23 cellular contexts compared by ENCODE assay signal in genomic region chr19:10586396-10586795, GRCh38. TPM values are rescaled to one million over a fixed set of nuclear protein-coding genes. Genes with fewer than 3 reads are reported as not detected.
A peak's percentile ranks its signal among the peaks of the same experiment; 100 is the strongest.
DNase-seq lines count a peak whose midpoint lies in the region; ATAC-seq, FAIRE-seq and TF ChIP-seq lines count a peak whose summit lies in the region.
"Had no signal": no experiment of that assay in that cellular context is flagged by ENCODE, and none has a peak within 500 bp of the region (broad histone marks: within the 10 kb centered on the region; RNA-seq: fewer than 3 reads in every experiment).

No MANE protein-coding gene starts in this region.

- H2AFZ ChIP-seq in parathyroid adenoma = peak overlapping the region; percentile 91

- CTCF ChIA-PET in Caco-2 (lab: Charles Lee) = no interaction called here
- CTCF ChIA-PET in activated CD4-positive, alpha-beta memory T cell treated with anti-CD3 and anti-CD28 coated beads, Interleukin-2, amount 10 ng/mL, durations not matched to agents 7 days and 5 days (lab: Charles Lee) = interaction anchor here (2.7 kb wide), 1 partner anchor 58 kb away, joined by 15 read pairs; no protein-coding TSS in a partner anchor

- intact Hi-C loops in Caco-2 (cut with micrococcal nuclease; ENCODE audit: unreplicated experiment) = no loop called here

- H3K4me1 Mint-ChIP-seq in Caco-2 (ENCODE audit: low read depth, unreplicated experiment) = peaks cover 9% of the 10 kb centered on the region
- no peaks in the 10 kb centered on the region for H3K4me1 Mint-ChIP-seq in brain
- peaks cover 22% of the 10 kb centered on the region for H3K4me1 Mint-ChIP-seq in activated CD4-positive, alpha-beta memory T cell treated with anti-CD3 and anti-CD28 coated beads, Interleukin-2, amount 10 ng/mL, durations not matched to agents 7 days and 5 days

- no peak for ATAC-seq in HG03045 (IDR thresholded peaks at IDR 0.05; ENCODE audit: unreplicated experiment)
- ATAC-seq in GM18873 (IDR thresholded peaks at IDR 0.05; ENCODE audit: low FRiP score, unreplicated experiment) = no peak
- ATAC-seq: activated CD8-positive, alpha-beta T cell treated with anti-CD3 and anti-CD28 coated beads for 36 hours; activated naive CD8-positive, alpha-beta T cell treated with anti-CD3 and anti-CD28 coated beads, Interleukin-2, amount 50 U/mL, for 24 hours; sciatic nerve had no signal

- H3K79me2 ChIP-seq in parathyroid adenoma = no peaks in the 10 kb centered on the region

- no TSS peak for BruUV-seq in Caco-2 (replicated peaks; lab: Mats Ljungman, UMichigan)

- no peaks in the 10 kb centered on the region for H3K27me3 ChIP-seq in Caco-2 (replicated peaks; ENCODE audit: control insufficient read depth, insufficient read depth, low read length)
- no peaks in the 10 kb centered on the region for H3K27me3 ChIP-seq in iPS-15b (ENCODE audit: control insufficient read depth, insufficient read depth, low read length)
- H3K27me3 ChIP-seq in parathyroid adenoma (ENCODE audit: control insufficient read depth, insufficient read depth, low read length) = no peaks in the 10 kb centered on the region

- H3K9me3 ChIP-seq in Caco-2 = no peaks in the 10 kb centered on the region
- H3K9me3 ChIP-seq in iPS-15b (ENCODE audit: control insufficient read depth, insufficient read depth, low read length) = no peaks in the 10 kb centered on the region
- H3K9me3 ChIP-seq in parathyroid adenoma (ENCODE audit: control insufficient read depth, low read length) = no peaks in the 10 kb centered on the region

- peak overlapping the region; percentile 66 for H3K4me3 ChIP-seq in Caco-2 (ENCODE audit: low read depth, low read length)
- H3K4me3 ChIP-seq in iPS-15b (ENCODE audit: low read depth, low read length) = peak overlapping the region; percentile 91
- H3K4me3 ChIP-seq in parathyroid adenoma (ENCODE audit: low read depth, low read length) = peak overlapping the region; percentile 70

- H3K4me2 ChIP-seq in parathyroid adenoma (ENCODE audit: low read length) = peak overlapping the region; percentile 58

- FAIRE-seq in H54 (lab: Jason Lieb, UNC) = no peak
- FAIRE-seq: A204.1 had no signal

- TF ChIP-seq CTCF in Caco-2 (IDR thresholded peaks at IDR 0.05; ENCODE audit: insufficient read depth in 1 of 2, low read depth in 1 of 2, low read length in 1 of 2, severe bottlenecking in 1 of 2, unreplicated experiment in 1 of 2) = no peak
- TF ChIP-seq CTCF in brain (conservative IDR thresholded peaks at IDR 0.05) = no peak
- TF ChIP-seq CTCF in parathyroid adenoma (IDR thresholded peaks at IDR 0.05) = no peak

- H3K36me3 Mint-ChIP-seq in Caco-2 (ENCODE audit: insufficient read depth, unreplicated experiment) = peaks cover 23% of the 10 kb centered on the region
- no peaks in the 10 kb centered on the region for H3K36me3 Mint-ChIP-seq in brain
- H3K36me3 Mint-ChIP-seq in activated CD4-positive, alpha-beta memory T cell treated with anti-CD3 and anti-CD28 coated beads, Interleukin-2, amount 10 ng/mL, durations not matched to agents 7 days and 5 days (ENCODE audit: low read depth) = peaks cover 6% of the 10 kb centered on the region
- H3K36me3 Mint-ChIP-seq: memory B cell had no signal

- H3K4me3 Mint-ChIP-seq in Caco-2 (ENCODE audit: unreplicated experiment) (peak overlapping the region; percentile 80), brain (peak overlapping the region in 3 of 5 experiments; percentile 36 to 53 (median 46))
- H3K4me3 Mint-ChIP-seq in activated CD4-positive, alpha-beta memory T cell treated with anti-CD3 and anti-CD28 coated beads, Interleukin-2, amount 10 ng/mL, durations not matched to agents 7 days and 5 days = no peak overlapping the region
- H3K4me3 Mint-ChIP-seq: activated CD8-positive, alpha-beta T cell treated with anti-CD3 and anti-CD28 coated beads for 36 hours; activated naive CD8-positive, alpha-beta T cell treated with anti-CD3 and anti-CD28 coated beads, Interleukin-2, amount 50 U/mL, for 24 hours; memory B cell had no signal

- H3K27me3 Mint-ChIP-seq in Caco-2 (ENCODE audit: insufficient read depth, unreplicated experiment) (no peaks in the 10 kb centered on the region), brain (peaks cover 72% of the 10 kb centered on the region)
- H3K27me3 Mint-ChIP-seq in activated CD4-positive, alpha-beta memory T cell treated with anti-CD3 and anti-CD28 coated beads, Interleukin-2, amount 10 ng/mL, durations not matched to agents 7 days and 5 days = peaks cover 21% of the 10 kb centered on the region

- H3K27ac Mint-ChIP-seq in Caco-2 (ENCODE audit: unreplicated experiment) = peak overlapping the region; percentile 65
- H3K27ac Mint-ChIP-seq in brain = no peak overlapping the region
- H3K27ac Mint-ChIP-seq in activated CD4-positive, alpha-beta memory T cell treated with anti-CD3 and anti-CD28 coated beads, Interleukin-2, amount 10 ng/mL, durations not matched to agents 7 days and 5 days = no peak overlapping the region
- H3K27ac Mint-ChIP-seq: activated CD8-positive, alpha-beta T cell treated with anti-CD3 and anti-CD28 coated beads for 36 hours; activated naive CD8-positive, alpha-beta T cell treated with anti-CD3 and anti-CD28 coated beads, Interleukin-2, amount 50 U/mL, for 24 hours; memory B cell had no signal

- TF ChIP-seq POLR2A in H54 (IDR thresholded peaks at IDR 0.05; ENCODE audit: low read depth, low read length) = no peak

- H3K9me3 Mint-ChIP-seq in Caco-2 (ENCODE audit: unreplicated experiment) = no peaks in the 10 kb centered on the region
- peaks cover 0 to 7% (median 0%) of the 10 kb centered on the region in 5 experiments for H3K9me3 Mint-ChIP-seq in brain
- H3K9me3 Mint-ChIP-seq in activated CD4-positive, alpha-beta memory T cell treated with anti-CD3 and anti-CD28 coated beads, Interleukin-2, amount 10 ng/mL, durations not matched to agents 7 days and 5 days = no peaks in the 10 kb centered on the region
- H3K9me3 Mint-ChIP-seq: activated CD8-positive, alpha-beta T cell treated with anti-CD3 and anti-CD28 coated beads for 36 hours had no signal

- no peak overlapping the region for H3K27ac ChIP-seq in parathyroid adenoma
- H3K27ac ChIP-seq: HL-60 had no signal

- H3K4me1 ChIP-seq in Caco-2 (no peaks in the 10 kb centered on the region), iPS-15b (ENCODE audit: control insufficient read depth, insufficient read depth, low read length) (no peaks in the 10 kb centered on the region), parathyroid adenoma (no peaks in the 10 kb centered on the region)

- H3K36me3 ChIP-seq in Caco-2 (ENCODE audit: control insufficient read depth, insufficient read depth, low read length) (no peaks in the 10 kb centered on the region), iPS-15b (ENCODE audit: control insufficient read depth, insufficient read depth, low read length) (peaks cover 9% of the 10 kb centered on the region), parathyroid adenoma (ENCODE audit: control insufficient read depth, insufficient read depth, low read length) (no peaks in the 10 kb centered on the region)

- POLR2A ChIA-PET in Caco-2 (lab: Charles Lee) = interaction anchor here (0.6 kb wide), 1 partner anchor 9 kb away, joined by 3 read pairs; no protein-coding TSS in a partner anchor
- POLR2A ChIA-PET in activated CD4-positive, alpha-beta memory T cell treated with anti-CD3 and anti-CD28 coated beads, Interleukin-2, amount 10 ng/mL, durations not matched to agents 7 days and 5 days (lab: Charles Lee) = no interaction called here

- H3K9ac ChIP-seq in iPS-15b (ENCODE audit: low read depth, low read length) (peak overlapping the region; percentile 65), parathyroid adenoma (no peak overlapping the region)

- DNase-seq in Caco-2 (no peak), H54 (ENCODE audit: insufficient read length, low spot score) (no peak)
- DNase-seq in activated CD4-positive, alpha-beta memory T cell treated with anti-CD3 and anti-CD28 coated beads, Interleukin-2, amount 10 ng/mL, durations not matched to agents 7 days and 5 days = no peak
- DNase-seq: activated CD8-positive, alpha-beta T cell treated with anti-CD3 and anti-CD28 coated beads for 36 hours; activated naive CD8-positive, alpha-beta T cell treated with anti-CD3 and anti-CD28 coated beads, Interleukin-2, amount 50 U/mL, for 24 hours; C1 segment of cervical spinal cord; central memory CD4-positive, alpha-beta T cell; effector memory CD4-positive, alpha-beta T cell; foreskin fibroblast; KBM-7; RPMI8226; stimulated activated CD4-positive, alpha-beta T cell treated with anti-CD3 and anti-CD28 coated beads, Interleukin-2, amount 100 ng/mL, for 48 hours; stimulated activated CD8-positive, alpha-beta memory T cell treated with anti-CD3 and anti-CD28 coated beads, Interleukin-4, amount 100 ng/mL, for 48 hours; SW 1271 had no signal

RNA-seq across cellular contexts. Expression of gene AP1M2, which starts 0.7 kb away (rescaled TPM):
- total RNA-seq in Caco-2 (2022) = 191 and 196 TPM in 2 replicates
- polyA plus RNA-seq in brain (ENCODE audit: insufficient read depth, low read depth, low replicate concordance) = 60.8 TPM
- total RNA-seq in activated CD4-positive, alpha-beta memory T cell treated with anti-CD3 and anti-CD28 coated beads, Interleukin-2, amount 10 ng/mL, durations not matched to agents 7 days and 5 days = not detected
- total RNA-seq: activated CD8-positive, alpha-beta T cell treated with anti-CD3 and anti-CD28 coated beads for 36 hours; sciatic nerve had no signal

RNA-seq across cellular contexts. Expression of gene CDKN2D, which starts 17.6 kb away (rescaled TPM):
- total RNA-seq in Caco-2 (2022) = 5.0 and 5.8 TPM in 2 replicates
- 91.5 TPM for polyA plus RNA-seq in brain (ENCODE audit: insufficient read depth, low read depth, low replicate concordance)
- 10 to 100 TPM; 85.4 to 89.4 TPM for total RNA-seq in activated CD4-positive, alpha-beta memory T cell treated with anti-CD3 and anti-CD28 coated beads, Interleukin-2, amount 10 ng/mL, durations not matched to agents 7 days and 5 days

RNA-seq across cellular contexts. Expression of gene KRI1, which starts 20.6 kb away (rescaled TPM):
- 27.0 and 27.5 TPM in 2 replicates for total RNA-seq in Caco-2 (2022)
- polyA plus RNA-seq in brain (ENCODE audit: insufficient read depth, low read depth, low replicate concordance) = 23.3 TPM
- 10 to 100 TPM; 45.5 TPM for total RNA-seq in activated CD4-positive, alpha-beta memory T cell treated with anti-CD3 and anti-CD28 coated beads, Interleukin-2, amount 10 ng/mL, durations not matched to agents 7 days and 5 days

RNA-seq across cellular contexts. Expression of gene SLC44A2, which starts 39.0 kb away (rescaled TPM):
- total RNA-seq in Caco-2 (2022) = 119 and 120 TPM in 2 replicates
- polyA plus RNA-seq in brain (ENCODE audit: insufficient read depth, low read depth, low replicate concordance) = 143 TPM
- 100 to 1,000 TPM; 147 to 152 TPM for total RNA-seq in activated CD4-positive, alpha-beta memory T cell treated with anti-CD3 and anti-CD28 coated beads, Interleukin-2, amount 10 ng/mL, durations not matched to agents 7 days and 5 days

RNA-seq across cellular contexts. Expression of gene ATG4D, which starts 42.7 kb away (rescaled TPM):
- total RNA-seq in Caco-2 (2022) = 34.3 and 34.6 TPM in 2 replicates
- 55.7 TPM for polyA plus RNA-seq in brain (ENCODE audit: insufficient read depth, low read depth, low replicate concordance)
- 10 to 100 TPM; 38.1 to 39.2 TPM for total RNA-seq in activated CD4-positive, alpha-beta memory T cell treated with anti-CD3 and anti-CD28 coated beads, Interleukin-2, amount 10 ng/mL, durations not matched to agents 7 days and 5 days

Comparison
In these comparisons a context has a peak if more than half of its experiments do, and no peak if none do; other contexts are left out.
1. RNA of gene AP1M2, which starts 0.7 kb away (total RNA-seq): 191 to 196 TPM in Caco-2; not detected in activated CD4-positive, alpha-beta memory T cell treated with anti-CD3 and anti-CD28 coated beads, Interleukin-2, amount 10 ng/mL, durations not matched to agents 7 days and 5 days; every median in the first group is over 100 times any median in the second.
2. RNA of gene CDKN2D, which starts 17.6 kb away (total RNA-seq): 85.4 to 89.4 TPM in activated CD4-positive, alpha-beta memory T cell treated with anti-CD3 and anti-CD28 coated beads, Interleukin-2, amount 10 ng/mL, durations not matched to agents 7 days and 5 days; 5.0 to 5.8 TPM in Caco-2; every median in the first group is over 10 times any median in the second.
3. Peak in every context shown above with its lines, with median percentiles within 50 percentile points of each other: H3K4me3 ChIP-seq.